In genomic region chr9:98999152-98999525, GRCh38 we compare ENCODE assay signal across 1 cellular context.
TF ChIP-seq lines count a peak whose summit lies in the region.

No MANE protein-coding gene starts in this region.

TF ChIP-seq in HCT116, 20 proteins besides CTCF, POLR2A, EP300 and RAD21 (continued from another document):
- TF ChIP-seq REST (IDR thresholded peaks at IDR 0.05; ENCODE audit: low read depth) (no peak), SRF (IDR thresholded peaks at IDR 0.05; ENCODE audit: low read depth) (no peak), ZBTB33 (IDR thresholded peaks at IDR 0.05; ENCODE audit: extremely low read depth, insufficient replicate concordance, low read length) (no peak), ZNF274 (IDR thresholded peaks at IDR 0.05; ENCODE audit: low read depth, low read length) (no peak), TCF7L2 (IDR thresholded peaks at IDR 0.05; ENCODE audit: borderline replicate concordance, extremely low read depth, insufficient read depth, insufficient read length) (no peak), ELF1 (IDR thresholded peaks at IDR 0.05; ENCODE audit: borderline replicate concordance, low read depth) (no peak), JUND (IDR thresholded peaks at IDR 0.05) (no peak), CBX3 (IDR thresholded peaks at IDR 0.05; ENCODE audit: low read depth) (no peak), MAX (IDR thresholded peaks at IDR 0.05) (no peak), SP1 (IDR thresholded peaks at IDR 0.05; ENCODE audit: low read depth) (no peak), CEBPB (IDR thresholded peaks at IDR 0.05; ENCODE audit: low read depth) (no peak)
